In genomic region chr10:91312031-91312733, GRCh38 we compare ENCODE assay signal across 17 cellular contexts.
"Had no signal": no experiment of that assay in that cellular context is flagged by ENCODE, and none has a peak within 500 bp of the region (broad histone marks: within the 10 kb centered on the region; RNA-seq: fewer than 3 reads in every experiment).

No MANE protein-coding gene starts in this region.

- H3K36me3 ChIP-seq: ascending aorta, cardiac muscle cell, gastrocnemius medialis, pancreas had no signal

- ATAC-seq: esophagus mucosa; gastrocnemius medialis; pancreas; stimulated activated naive CD8-positive, alpha-beta T cell treated with anti-CD3 and anti-CD28 coated beads, Interleukin-15, amount 100 ng/mL, for 72 hours had no signal

- H3K4me3 Mint-ChIP-seq: activated CD4-positive, alpha-beta T cell treated with anti-CD3 and anti-CD28 coated beads, Interleukin-2, amount 10 ng/mL, durations not matched to agents 7 days and 5 days; activated T-helper 1 cell treated with anti-CD3 and anti-CD28 coated beads, Interleukin-12 subunit alpha, Interleukin-12 subunit beta, Interleukin-2, Interleukin-4 antibody, amounts not matched to agents 30 ng/mL and 10 ng/mL and 1 ng/mL, durations not matched to agents 14 hours and 24 hours and 36 hours; naive B cell; stimulated activated naive CD8-positive, alpha-beta T cell treated with anti-CD3 and anti-CD28 coated beads, Interleukin-15, amount 100 ng/mL, for 72 hours; type B pancreatic cell had no signal

- DNase-seq: activated CD4-positive, alpha-beta T cell treated with anti-CD3 and anti-CD28 coated beads, Interleukin-2, amount 10 ng/mL, durations not matched to agents 7 days and 5 days; activated CD4-positive, CD25-positive, alpha-beta regulatory T cell; activated CD8-positive, alpha-beta memory T cell treated with anti-CD3 and anti-CD28 coated beads for 24 hours; activated naive CD4-positive, alpha-beta T cell; gastrocnemius medialis; islet precursor cell; midbrain; naive B cell; pancreas; stimulated activated CD4-positive, alpha-beta T cell treated with anti-CD3 and anti-CD28 coated beads, Interleukin-1b, Interleukin-23, amount 100 ng/mL, for 48 hours; stimulated activated naive CD8-positive, alpha-beta T cell treated with anti-CD3 and anti-CD28 coated beads, Interleukin-15, amount 100 ng/mL, for 72 hours had no signal

- H3K4me3 ChIP-seq: ascending aorta, cardiac muscle cell, gastrocnemius medialis, lung, pancreas had no signal

- H3K9me3 Mint-ChIP-seq: activated CD4-positive, alpha-beta T cell treated with anti-CD3 and anti-CD28 coated beads, Interleukin-2, amount 10 ng/mL, durations not matched to agents 7 days and 5 days; activated T-helper 1 cell treated with anti-CD3 and anti-CD28 coated beads, Interleukin-12 subunit alpha, Interleukin-12 subunit beta, Interleukin-2, Interleukin-4 antibody, amounts not matched to agents 30 ng/mL and 10 ng/mL and 1 ng/mL, durations not matched to agents 14 hours and 24 hours and 36 hours; naive B cell; stimulated activated naive CD8-positive, alpha-beta T cell treated with anti-CD3 and anti-CD28 coated beads, Interleukin-15, amount 100 ng/mL, for 72 hours; type B pancreatic cell had no signal

- H3K27ac ChIP-seq: ascending aorta, cardiac muscle cell, gastrocnemius medialis, pancreas had no signal

- H3K27ac Mint-ChIP-seq: activated CD4-positive, alpha-beta T cell treated with anti-CD3 and anti-CD28 coated beads, Interleukin-2, amount 10 ng/mL, durations not matched to agents 7 days and 5 days; activated T-helper 1 cell treated with anti-CD3 and anti-CD28 coated beads, Interleukin-12 subunit alpha, Interleukin-12 subunit beta, Interleukin-2, Interleukin-4 antibody, amounts not matched to agents 30 ng/mL and 10 ng/mL and 1 ng/mL, durations not matched to agents 14 hours and 24 hours and 36 hours; naive B cell; stimulated activated naive CD8-positive, alpha-beta T cell treated with anti-CD3 and anti-CD28 coated beads, Interleukin-15, amount 100 ng/mL, for 72 hours; type B pancreatic cell had no signal

- H3K27me3 ChIP-seq: ascending aorta, gastrocnemius medialis, pancreas had no signal

- H3K4me1 ChIP-seq: ascending aorta, gastrocnemius medialis, pancreas had no signal

- H3K36me3 Mint-ChIP-seq: naive B cell, type B pancreatic cell had no signal

- H3K4me1 Mint-ChIP-seq: activated CD4-positive, alpha-beta T cell treated with anti-CD3 and anti-CD28 coated beads, Interleukin-2, amount 10 ng/mL, durations not matched to agents 7 days and 5 days; naive B cell had no signal

- H3K9me3 ChIP-seq: ascending aorta, gastrocnemius medialis, pancreas had no signal
